ENCODE assay signal across 22 cellular contexts in genomic region chr7:16106869-16107268, GRCh38.
DNase-seq lines count a peak whose midpoint lies in the region; ATAC-seq, FAIRE-seq and TF ChIP-seq lines count a peak whose summit lies in the region.
"Had no signal": no experiment of that assay in that cellular context is flagged by ENCODE, and none has a peak within 500 bp of the region (broad histone marks: within the 10 kb centered on the region; RNA-seq: fewer than 3 reads in every experiment).

No MANE protein-coding gene starts in this region.

- H3K9me3 Mint-ChIP-seq in endodermal cell, result peaks cover 56% of the 10 kb centered on the region
- H3K9me3 Mint-ChIP-seq in activated T-cell treated with anti-CD3 and anti-CD28 coated beads, Interleukin-2, amount 50 U/mL, for 4 hours, result peaks cover 39% of the 10 kb centered on the region

- in situ Hi-C loops in HepG2 (cut with HindIII; ENCODE audit: extremely low pct_ligation_motif_present, low pct_unique_long_range_greater_than_20kb), result no loop called here

- H3K27ac Mint-ChIP-seq in endodermal cell, result no peak overlapping the region
- H3K27ac Mint-ChIP-seq: B cell; CD4-positive, alpha-beta T cell; CD8-positive, alpha-beta T cell had no signal

- DNase-seq in HepG2 (ENCODE audit: low spot score) (no peak), right lobe of liver (no peak), adipocyte (ENCODE audit: low read depth) (no peak), endodermal cell (no peak), GF-D8 (lab: John Stamatoyannopoulos, UW) (no peak), hepatic stellate cell (ENCODE audit: low spot score) (no peak)
- DNase-seq in activated T-cell treated with anti-CD3 and anti-CD28 coated beads, Interleukin-2, amount 50 U/mL, for 4 hours, result no peak
- DNase-seq: AML-193; Caco-2; CD4-positive, alpha-beta T cell; CD8-positive, alpha-beta T cell; DMS79 treated with DMSO at 0.1 percent for 48 hours had no signal

- no peak for TF ChIP-seq RAD21 in HepG2 (CRISPR knock-in tag; IDR thresholded peaks at IDR 0.05)

- H3K4me2 ChIP-seq in HepG2 (ENCODE audit: low read depth, low read length), result no peak overlapping the region
- H3K4me2 ChIP-seq: A549; BLaER1 treated with 17β-estradiol and CSF1 and Interleukin-3, amounts not matched to agents 10 nM and 100 nM had no signal

- no peak overlapping the region for H3K4me3 ChIP-seq in HepG2 (replicated peaks in 1 of 3; ENCODE audit: insufficient read depth in 1 of 3, low read depth in 2 of 3, low read length in 3 of 3)
- H3K4me3 ChIP-seq in right lobe of liver, result no peak overlapping the region
- H3K4me3 ChIP-seq in adipocyte (ENCODE audit: low read length), result peak overlapping the region; percentile 38
- H3K4me3 ChIP-seq in endodermal cell (ENCODE audit: low read length), result peak overlapping the region; percentile 61
- H3K4me3 ChIP-seq: A549; BLaER1 treated with 17β-estradiol and CSF1 and Interleukin-3, amounts not matched to agents 10 nM and 100 nM; GM12878 had no signal

- CTCF ChIA-PET in HepG2 (lab: Yijun Ruan, JAX; ENCODE audit: low intra/inter-chr PET ratio, low total read pairs), result no interaction called here

- TF ChIP-seq POLR2A in HepG2 (IDR thresholded peaks at IDR 0.05; ENCODE audit: insufficient read depth in 1 of 2, low read depth in 2 of 2, low read length in 2 of 2) (no peak), right lobe of liver (IDR thresholded peaks at IDR 0.05) (no peak)

- no peaks in the 10 kb centered on the region for H3K27me3 Mint-ChIP-seq in endodermal cell (ENCODE audit: insufficient read depth)
- no peaks in the 10 kb centered on the region for H3K27me3 Mint-ChIP-seq in activated T-cell treated with anti-CD3 and anti-CD28 coated beads, Interleukin-2, amount 50 U/mL, for 4 hours (ENCODE audit: low read depth)
- H3K27me3 Mint-ChIP-seq: B cell; CD4-positive, alpha-beta T cell had no signal

- POLR2A ChIA-PET in HepG2 (lab: Yijun Ruan, JAX), result no interaction called here

- H3K9me3 ChIP-seq in HepG2 (ENCODE audit: low read length) (peaks cover 61% of the 10 kb centered on the region), right lobe of liver (peaks cover 0 to 5% (median 3%) of the 10 kb centered on the region in 4 donors), adipocyte (ENCODE audit: control insufficient read depth, low read length) (peaks cover 49% of the 10 kb centered on the region), endodermal cell (ENCODE audit: control insufficient read depth, low read length) (peaks cover 56% of the 10 kb centered on the region)

- H3K9ac ChIP-seq in HepG2 (ENCODE audit: insufficient read depth, low read depth, low read length) (no peak overlapping the region), adipocyte (ENCODE audit: low read length) (no peak overlapping the region), endodermal cell (ENCODE audit: extremely low read depth, low read length, poor library complexity, severe bottlenecking) (no peak overlapping the region)
- H3K9ac ChIP-seq: BLaER1 treated with 17β-estradiol and CSF1 and Interleukin-3, amounts not matched to agents 10 nM and 100 nM had no signal

- FAIRE-seq in HepG2 (lab: Jason Lieb, UNC), result no peak
- FAIRE-seq: A549, D721Med, G401.6, GM12878, GM12892, GM18507 had no signal

- no peaks in the 10 kb centered on the region for H3K36me3 ChIP-seq in HepG2 (replicated peaks in 1 of 2; ENCODE audit: control insufficient read depth in 1 of 2, insufficient read depth in 2 of 2, low read length in 2 of 2)
- H3K36me3 ChIP-seq in right lobe of liver, result no peaks in the 10 kb centered on the region
- no peaks in the 10 kb centered on the region for H3K36me3 ChIP-seq in adipocyte (ENCODE audit: control insufficient read depth, insufficient read depth, low read length, severe bottlenecking)
- no peaks in the 10 kb centered on the region for H3K36me3 ChIP-seq in endodermal cell (ENCODE audit: control insufficient read depth, insufficient read depth, low read length)
- H3K36me3 ChIP-seq: BLaER1 treated with 17β-estradiol and CSF1 and Interleukin-3, amounts not matched to agents 10 nM and 100 nM had no signal

- no peak overlapping the region for H3K27ac ChIP-seq in HepG2 (ENCODE audit: extremely low read length, insufficient read depth, low read length)
- no peak overlapping the region for H3K27ac ChIP-seq in right lobe of liver
- no peak overlapping the region for H3K27ac ChIP-seq in endodermal cell (ENCODE audit: low read depth, low read length)
- H3K27ac ChIP-seq: 22Rv1; A549; BLaER1 treated with 17β-estradiol and CSF1 and Interleukin-3, amounts not matched to agents 10 nM and 100 nM; C4-2B had no signal

- H3K4me1 ChIP-seq in HepG2 (ENCODE audit: insufficient read depth, low read length), result no peaks in the 10 kb centered on the region
- H3K4me1 ChIP-seq in right lobe of liver, result no peaks in the 10 kb centered on the region
- H3K4me1 ChIP-seq in adipocyte (ENCODE audit: control insufficient read depth, insufficient read depth, low read length), result no peaks in the 10 kb centered on the region
- H3K4me1 ChIP-seq in endodermal cell (ENCODE audit: control insufficient read depth, insufficient read depth, low read length), result no peaks in the 10 kb centered on the region
- H3K4me1 ChIP-seq: A549; BLaER1 treated with 17β-estradiol and CSF1 and Interleukin-3, amounts not matched to agents 10 nM and 100 nM; Caco-2 had no signal

- TF ChIP-seq CTCF in HepG2 (CRISPR knock-in tag; IDR thresholded peaks at IDR 0.05), result no peak
- no peak for TF ChIP-seq CTCF in right lobe of liver (IDR thresholded peaks at IDR 0.05)
- TF ChIP-seq CTCF in endodermal cell (conservative IDR thresholded peaks at IDR 0.05), result no peak

- H3K4me1 Mint-ChIP-seq in endodermal cell, result no peaks in the 10 kb centered on the region
- H3K4me1 Mint-ChIP-seq in activated T-cell treated with anti-CD3 and anti-CD28 coated beads, Interleukin-2, amount 50 U/mL, for 4 hours (ENCODE audit: low read depth), result no peaks in the 10 kb centered on the region
- H3K4me1 Mint-ChIP-seq: B cell had no signal

- BruUV-seq in HepG2 (replicated peaks; lab: Mats Ljungman, UMichigan), result no TSS peak

- H3K4me3 Mint-ChIP-seq in endodermal cell, result no peak overlapping the region
- no peak overlapping the region for H3K4me3 Mint-ChIP-seq in activated T-cell treated with anti-CD3 and anti-CD28 coated beads, Interleukin-2, amount 50 U/mL, for 4 hours
- H3K4me3 Mint-ChIP-seq: B cell; CD4-positive, alpha-beta T cell; CD8-positive, alpha-beta T cell had no signal

- H3K79me2 ChIP-seq in HepG2 (ENCODE audit: insufficient read depth, low read length), result no peaks in the 10 kb centered on the region

- 0% methylated on average over 2 of the region's 2 CpGs for WGBS in HepG2 (ENCODE audit: low lambda C conversion rate)
- 69% methylated on average over 2 of the region's 2 CpGs for WGBS in right lobe of liver (ENCODE audit: insufficient coverage, low coverage, low lambda C conversion rate, missing lambda C conversion rate)
- WGBS in endodermal cell (ENCODE audit: insufficient coverage in 1 of 2, insufficient read length in 1 of 2), 2 experiments, result 83 to 100% methylated on average over 2 of the region's 2 CpGs

- no peaks in the 10 kb centered on the region for H3K36me3 Mint-ChIP-seq in endodermal cell (ENCODE audit: low read depth)
- no peaks in the 10 kb centered on the region for H3K36me3 Mint-ChIP-seq in activated T-cell treated with anti-CD3 and anti-CD28 coated beads, Interleukin-2, amount 50 U/mL, for 4 hours (ENCODE audit: insufficient read depth)

- TF ChIP-seq EP300 in HepG2 (IDR thresholded peaks at IDR 0.05; ENCODE audit: low read depth in 2 of 2, low read length in 2 of 2) (no peak), HepG2 (CRISPR knock-in tag; IDR thresholded peaks at IDR 0.05; ENCODE audit: borderline replicate concordance) (no peak)

- H3K27me3 ChIP-seq in HepG2 (ENCODE audit: control insufficient read depth in 1 of 2, insufficient read depth in 2 of 2, low read length in 2 of 2) (no peaks in the 10 kb centered on the region), right lobe of liver (no peaks in the 10 kb centered on the region), adipocyte (replicated peaks; ENCODE audit: control insufficient read depth, insufficient read depth, low read length) (no peaks in the 10 kb centered on the region), endodermal cell (ENCODE audit: control insufficient read depth, insufficient read depth, low read length, poor library complexity, severe bottlenecking) (no peaks in the 10 kb centered on the region)
- H3K27me3 ChIP-seq: BLaER1 treated with 17β-estradiol and CSF1 and Interleukin-3, amounts not matched to agents 10 nM and 100 nM had no signal

- no peak for ATAC-seq in HepG2
- no peak for ATAC-seq in right lobe of liver
- ATAC-seq in activated T-cell treated with anti-CD3 and anti-CD28 coated beads, Interleukin-2, amount 50 U/mL, for 4 hours, result no peak
- ATAC-seq: A549; CD8-positive, alpha-beta T cell; GM12878 had no signal

- H4K20me1 ChIP-seq in HepG2 (ENCODE audit: insufficient read depth, low read length), result no peaks in the 10 kb centered on the region
- H4K20me1 ChIP-seq: BLaER1 treated with 17β-estradiol and CSF1 and Interleukin-3, amounts not matched to agents 10 nM and 100 nM had no signal

- intact Hi-C loops in HepG2 (cut with micrococcal nuclease; ENCODE audit: unreplicated experiment), result no loop called here
- intact Hi-C loops in right lobe of liver (cut with DNase I), result no loop called here

- H2AFZ ChIP-seq in HepG2 (ENCODE audit: low read length), result no peak overlapping the region

TF ChIP-seq in HepG2, 621 proteins besides CTCF, POLR2A, EP300 and RAD21:
- TF ChIP-seq PRDM4 (CRISPR knock-in tag; IDR thresholded peaks at IDR 0.05; ENCODE audit: borderline replicate concordance) (no peak), ZNF160 (CRISPR knock-in tag; IDR thresholded peaks at IDR 0.05) (peak; percentile 78; the same call in 1 of the 2 replicates)

Comparison
In these comparisons a context has a peak if more than half of its experiments do, and no peak if none do; other contexts are left out.
1. H3K4me3 ChIP-seq: peak in adipocyte (single experiment) and endodermal cell (single experiment); none in HepG2 (0 of 3) and right lobe of liver (0 of 3).